17 cellular contexts compared by ENCODE assay signal in genomic region chr2:69668598-69668997, GRCh38. TPM values are rescaled to one million over a fixed set of nuclear protein-coding genes. Genes with fewer than 3 reads are reported as not detected.
DNase-seq lines count a peak whose midpoint lies in the region; ATAC-seq and TF ChIP-seq lines count a peak whose summit lies in the region.
"Had no signal": no experiment of that assay in that cellular context is flagged by ENCODE, and none has a peak within 500 bp of the region (broad histone marks: within the 10 kb centered on the region; RNA-seq: fewer than 3 reads in every experiment).

No MANE protein-coding gene starts in this region.

- dilution Hi-C loops in mammary epithelial cell (cut with HindIII; ENCODE audit: low sequenced_read_pairs): no loop called here

- intact Hi-C loops in mammary epithelial cell (cut with micrococcal nuclease) (loop anchor here (1.0 kb wide), 1 partner anchor 8 kb away; no protein-coding TSS in a partner anchor), MCF 10A (cut with micrococcal nuclease) (no loop called here)

- DNase-seq in mammary epithelial cell: peak; percentile 27
- no peak for DNase-seq in MCF 10A (ENCODE audit: unreplicated experiment)
- DNase-seq in foreskin keratinocyte: no peak
- no peak for DNase-seq in amygdala (lab: John Stamatoyannopoulos, UW)
- DNase-seq: CD4-positive, alpha-beta T cell; H9; NCI-H1105; NCI-H1694; NCI-H510A; NCI-H82; OCI-M1; RPMI8226 had no signal

- H3K27ac ChIP-seq in mammary epithelial cell (ENCODE audit: insufficient read depth, low read depth, low read length) (peak overlapping the region; percentile 55), VCaP (peak overlapping the region; percentile 71), foreskin keratinocyte (peak overlapping the region; percentile 1), thymus (ENCODE audit: low read depth) (peak overlapping the region; percentile 5)
- H3K27ac ChIP-seq: KMS-11 had no signal

- H3K36me3 ChIP-seq in mammary epithelial cell (ENCODE audit: insufficient read depth, low read length) (no peaks in the 10 kb centered on the region), thymus (ENCODE audit: control insufficient read depth, insufficient read depth) (no peaks in the 10 kb centered on the region)

- no peaks in the 10 kb centered on the region for H3K27me3 ChIP-seq in mammary epithelial cell (ENCODE audit: insufficient read depth, low read length)
- H3K27me3 ChIP-seq in foreskin keratinocyte: no peaks in the 10 kb centered on the region
- H3K27me3 ChIP-seq in thymus (ENCODE audit: control insufficient read depth, insufficient read depth): no peaks in the 10 kb centered on the region

- no peaks in the 10 kb centered on the region for H3K27me3 Mint-ChIP-seq in MCF 10A (ENCODE audit: insufficient read depth, unreplicated experiment)
- H3K27me3 Mint-ChIP-seq: CD4-positive, alpha-beta T cell had no signal

- H2AFZ ChIP-seq in mammary epithelial cell (ENCODE audit: low read depth, low read length): no peak overlapping the region

- peaks cover 10% of the 10 kb centered on the region for H3K4me1 Mint-ChIP-seq in MCF 10A (ENCODE audit: insufficient read depth, unreplicated experiment)
- H3K4me1 Mint-ChIP-seq: H9 had no signal

- peaks cover 5% of the 10 kb centered on the region for H3K9me3 Mint-ChIP-seq in MCF 10A (ENCODE audit: unreplicated experiment)

- no peak for ATAC-seq in foreskin keratinocyte
- ATAC-seq in GM19023 (IDR thresholded peaks at IDR 0.05; ENCODE audit: unreplicated experiment): no peak
- ATAC-seq in GM19395 (IDR thresholded peaks at IDR 0.05; ENCODE audit: unreplicated experiment): no peak

- WGBS in mammary epithelial cell (ENCODE audit: low coverage, missing lambda C conversion rate): 88% methylated on average over 5 of the region's 5 CpGs
- WGBS in thymus: 94% methylated on average over 5 of the region's 5 CpGs

- no peak for TF ChIP-seq CTCF in mammary epithelial cell (conservative IDR thresholded peaks at IDR 0.05 in 1 of 2, IDR thresholded peaks at IDR 0.05 in 1 of 2; ENCODE audit: extremely low read depth in 1 of 2, insufficient read depth in 1 of 2, low read depth in 1 of 2, low read length in 2 of 2)
- TF ChIP-seq CTCF in MCF 10A (IDR thresholded peaks at IDR 0.05; ENCODE audit: unreplicated experiment): no peak
- TF ChIP-seq CTCF in VCaP (conservative IDR thresholded peaks at IDR 0.05): no peak
- TF ChIP-seq CTCF in foreskin keratinocyte (conservative IDR thresholded peaks at IDR 0.05): no peak

- no peak overlapping the region for H3K4me3 ChIP-seq in mammary epithelial cell (replicated peaks in 1 of 3; ENCODE audit: insufficient read depth in 1 of 3, low read depth in 2 of 3, low read length in 3 of 3)
- no peak overlapping the region for H3K4me3 ChIP-seq in thymus (ENCODE audit: low read length)

- H3K4me1 ChIP-seq in mammary epithelial cell (ENCODE audit: insufficient read depth, low read length) (peaks cover 17% of the 10 kb centered on the region), foreskin keratinocyte (peaks cover 17% of the 10 kb centered on the region), thymus (ENCODE audit: control insufficient read depth, insufficient read depth, low read length) (no peaks in the 10 kb centered on the region)

- no peaks in the 10 kb centered on the region for H3K79me2 ChIP-seq in mammary epithelial cell (ENCODE audit: insufficient read depth, low read length)

- no peaks in the 10 kb centered on the region for H4K20me1 ChIP-seq in mammary epithelial cell (ENCODE audit: insufficient read depth, low read length)

- H3K9me3 ChIP-seq in mammary epithelial cell (replicated peaks; ENCODE audit: insufficient read depth, low read length): peaks cover 2% of the 10 kb centered on the region
- H3K9me3 ChIP-seq in thymus (ENCODE audit: control insufficient read depth): no peaks in the 10 kb centered on the region

- no peak overlapping the region for H3K4me3 Mint-ChIP-seq in MCF 10A (ENCODE audit: unreplicated experiment)
- H3K4me3 Mint-ChIP-seq: CD4-positive, alpha-beta T cell; H9 had no signal

- H3K27ac Mint-ChIP-seq in MCF 10A (ENCODE audit: low read depth, unreplicated experiment): no peak overlapping the region
- H3K27ac Mint-ChIP-seq: CD4-positive, alpha-beta T cell; H9 had no signal

- no peaks in the 10 kb centered on the region for H3K36me3 Mint-ChIP-seq in MCF 10A (ENCODE audit: insufficient read depth, unreplicated experiment)

- BruUV-seq in mammary epithelial cell (replicated peaks; lab: Mats Ljungman, UMichigan): no TSS peak
- BruUV-seq in MCF 10A (replicated peaks; lab: Mats Ljungman, UMichigan): no TSS peak

- in situ Hi-C loops in mammary epithelial cell (cut with MboI; ENCODE audit: low sequenced_read_pairs in 2 of 2): no loop called here

- no peak overlapping the region for H3K9ac ChIP-seq in mammary epithelial cell (ENCODE audit: insufficient read depth, low read length)
- H3K9ac ChIP-seq: KMS-11 had no signal

- POLR2A ChIA-PET in MCF 10A (lab: Yijun Ruan, JAX): interaction anchor here (0.6 to 1.3 kb wide), 5 partner anchors 11 to 25 kb away, joined by 3 to 7 read pairs (median 4); partner anchors contain the start of gene AAK1

- CTCF ChIA-PET in mammary epithelial cell (lab: Charles Lee; ENCODE audit: low non-redundant PET) (no interaction called here), MCF 10A (lab: Yijun Ruan, JAX) (no interaction called here)

- no peak overlapping the region for H3K4me2 ChIP-seq in mammary epithelial cell (ENCODE audit: insufficient read depth, low read depth, low read length)
- H3K4me2 ChIP-seq: KMS-11 had no signal

RNA-seq across cellular contexts. Expression of gene AAK1, which starts 25.1 kb away (rescaled TPM):
- total RNA-seq in mammary epithelial cell (10 to 100 TPM; 86.2 to 97.0 TPM), MCF 10A (2022) (75.8 and 108 TPM in 2 replicates), foreskin keratinocyte (33.0 and 33.6 TPM in 2 replicates)
- polyA plus RNA-seq in mammary epithelial cell (27.9 TPM), foreskin keratinocyte (6.6 and 7.3 TPM in 2 replicates), thymus (26.6 TPM)
- polyA minus RNA-seq in mammary epithelial cell: 137 TPM

Comparison
In these comparisons a context has a peak if more than half of its experiments do, and no peak if none do; other contexts are left out.
1. H3K27ac ChIP-seq: peak in every context shown above with its lines; median percentile 71 in VCaP; 55 in mammary epithelial cell; 5 in thymus; 1 in foreskin keratinocyte.